Comparison of ENCODE assay signal across 21 cellular contexts in genomic region chr4:94766856-94767255, GRCh38. TPM values are rescaled to one million over a fixed set of nuclear protein-coding genes. Genes with fewer than 3 reads are reported as not detected.
DNase-seq lines count a peak whose midpoint lies in the region; ATAC-seq, FAIRE-seq and TF ChIP-seq lines count a peak whose summit lies in the region.
"Had no signal": no experiment of that assay in that cellular context is flagged by ENCODE, and none has a peak within 500 bp of the region (broad histone marks: within the 10 kb centered on the region; RNA-seq: fewer than 3 reads in every experiment).

No MANE protein-coding gene starts in this region.

- H3K27me3 Mint-ChIP-seq in astrocyte (ENCODE audit: low read depth, unreplicated experiment) = no peaks in the 10 kb centered on the region

- H3K4me3 Mint-ChIP-seq in astrocyte (ENCODE audit: unreplicated experiment) = no peak overlapping the region
- H3K4me3 Mint-ChIP-seq: activated CD8-positive, alpha-beta T cell treated with anti-CD3 and anti-CD28 coated beads, Interleukin-2, amount 10 ng/mL, durations not matched to agents 7 days and 5 days; B cell; GM23338; immature natural killer cell had no signal

- H2AFZ ChIP-seq in astrocyte (ENCODE audit: low read depth, low read length) = no peak overlapping the region
- H2AFZ ChIP-seq: GM23338 had no signal

- H3K9me3 ChIP-seq in astrocyte (ENCODE audit: insufficient read depth, low read depth, low read length) = no peaks in the 10 kb centered on the region
- H3K9me3 ChIP-seq: body of pancreas, neutrophil, sigmoid colon, upper lobe of left lung had no signal

- H3K9me3 Mint-ChIP-seq in astrocyte (ENCODE audit: unreplicated experiment) = no peaks in the 10 kb centered on the region
- H3K9me3 Mint-ChIP-seq: activated T-helper 2 cell treated with anti-CD3 and anti-CD28 coated beads, Interferon-gamma antibody, Interleukin-2, Interleukin-4, amounts not matched to agents 10 μg/mL and 5 μg/mL and 100 μg/mL, durations not matched to agents 14 hours and 24 hours and 36 hours; GM23338 had no signal

- no peak overlapping the region for H3K9ac ChIP-seq in astrocyte (ENCODE audit: low read length)

- TF ChIP-seq CTCF in astrocyte (IDR thresholded peaks at IDR 0.05; ENCODE audit: insufficient read depth, low read depth, low read length) = no peak

- no peak overlapping the region for H3K4me3 ChIP-seq in astrocyte (ENCODE audit: insufficient read depth, low read depth, low read length)
- H3K4me3 ChIP-seq: body of pancreas, GM23338, sigmoid colon, upper lobe of left lung had no signal

- H4K20me1 ChIP-seq in astrocyte (ENCODE audit: insufficient read depth, low read length) = no peaks in the 10 kb centered on the region

- H3K27ac ChIP-seq in astrocyte (ENCODE audit: low read depth, low read length) = no peak overlapping the region
- H3K27ac ChIP-seq in substantia nigra (ENCODE audit: low read depth, low read length, poor library complexity, severe bottlenecking) = no peak overlapping the region
- H3K27ac ChIP-seq: body of pancreas, neutrophil, sigmoid colon, upper lobe of left lung had no signal

- H3K27me3 ChIP-seq in astrocyte (ENCODE audit: insufficient read depth, low read length) = no peaks in the 10 kb centered on the region
- H3K27me3 ChIP-seq: body of pancreas, sigmoid colon, upper lobe of left lung had no signal

- DNase-seq in DMS 273 (lab: John Stamatoyannopoulos, UW; ENCODE audit: unreplicated experiment) (peak; percentile 88), astrocyte (ENCODE audit: low read depth) (peak; percentile 73), iris pigment epithelial cell (ENCODE audit: low read depth) (peak; percentile 51), left ventricle myocardium superior (no peak), substantia nigra (lab: John Stamatoyannopoulos, UW) (no peak)
- DNase-seq: activated CD8-positive, alpha-beta T cell treated with anti-CD3 and anti-CD28 coated beads, Interleukin-2, amount 10 ng/mL, durations not matched to agents 7 days and 5 days; body of pancreas; effector CD4-positive, alpha-beta T cell; immature natural killer cell; midbrain; NCI-H1436; sigmoid colon; upper lobe of left lung had no signal

- peak overlapping the region; percentile 9 for H3K27ac Mint-ChIP-seq in astrocyte (ENCODE audit: unreplicated experiment)
- H3K27ac Mint-ChIP-seq: activated CD8-positive, alpha-beta T cell treated with anti-CD3 and anti-CD28 coated beads, Interleukin-2, amount 10 ng/mL, durations not matched to agents 7 days and 5 days; activated T-helper 2 cell treated with anti-CD3 and anti-CD28 coated beads, Interferon-gamma antibody, Interleukin-2, Interleukin-4, amounts not matched to agents 10 μg/mL and 5 μg/mL and 100 μg/mL, durations not matched to agents 14 hours and 24 hours and 36 hours; B cell; GM23338; immature natural killer cell had no signal

- H3K79me2 ChIP-seq in astrocyte (ENCODE audit: insufficient read depth, low read length) = no peaks in the 10 kb centered on the region

- peaks cover 9% of the 10 kb centered on the region for H3K4me1 Mint-ChIP-seq in astrocyte (ENCODE audit: low read depth, unreplicated experiment)
- H3K4me1 Mint-ChIP-seq: B cell, immature natural killer cell had no signal

- H3K4me2 ChIP-seq in astrocyte (ENCODE audit: low read length) = peak overlapping the region; percentile 6
- H3K4me2 ChIP-seq: GM23338 had no signal

- ATAC-seq in GM21367 (IDR thresholded peaks at IDR 0.05; ENCODE audit: unreplicated experiment) = no peak
- no peak for ATAC-seq in left ventricle myocardium superior
- ATAC-seq in GM19467 (IDR thresholded peaks at IDR 0.05; ENCODE audit: unreplicated experiment) = no peak
- ATAC-seq: activated CD8-positive, alpha-beta T cell treated with anti-CD3 and anti-CD28 coated beads, Interleukin-2, amount 10 ng/mL, durations not matched to agents 7 days and 5 days; body of pancreas; GM23338 had no signal

- no peaks in the 10 kb centered on the region for H3K36me3 ChIP-seq in astrocyte (ENCODE audit: insufficient read depth, low read length)
- H3K36me3 ChIP-seq: neutrophil, sigmoid colon, upper lobe of left lung had no signal

- no peak for FAIRE-seq in astrocyte (lab: Jason Lieb, UNC)
- FAIRE-seq: frontal cortex had no signal

- no peak for TF ChIP-seq EP300 in Ishikawa (IDR thresholded peaks at IDR 0.05; ENCODE audit: borderline replicate concordance)

- no peaks in the 10 kb centered on the region for H3K36me3 Mint-ChIP-seq in astrocyte (ENCODE audit: low read depth, unreplicated experiment)
- H3K36me3 Mint-ChIP-seq: immature natural killer cell had no signal

- intact Hi-C loops in left ventricle myocardium superior (cut with micrococcal nuclease) = no loop called here

- TF ChIP-seq RAD21 in Ishikawa (IDR thresholded peaks at IDR 0.05; ENCODE audit: low read depth) = no peak

- no peaks in the 10 kb centered on the region for H3K4me1 ChIP-seq in astrocyte (ENCODE audit: insufficient read depth, low read length)
- H3K4me1 ChIP-seq: body of pancreas, sigmoid colon, upper lobe of left lung had no signal

TF ChIP-seq in Ishikawa, 13 proteins besides CTCF, POLR2A, EP300 and RAD21:
- no peak for TF ChIP-seq EGR1 (IDR thresholded peaks at IDR 0.05)
- no peak for TF ChIP-seq MAX (IDR thresholded peaks at IDR 0.05)
- 0 out of 2 replicates have a peak, but pooled peaks have one; percentile 14 for TF ChIP-seq CEBPB (IDR thresholded peaks at IDR 0.05)

RNA-seq across cellular contexts. Expression of gene BMPR1B, which starts 9.1 kb away (rescaled TPM):
- total RNA-seq in astrocyte (12.1 and 14.1 TPM in 2 replicates), left ventricle myocardium superior (1.8 TPM)
- total RNA-seq: activated CD8-positive, alpha-beta T cell treated with anti-CD3 and anti-CD28 coated beads, Interleukin-2, amount 10 ng/mL, durations not matched to agents 7 days and 5 days; activated T-helper 2 cell treated with anti-CD3 and anti-CD28 coated beads, Interferon-gamma antibody, Interleukin-2, Interleukin-4, amounts not matched to agents 10 μg/mL and 5 μg/mL and 100 μg/mL, durations not matched to agents 14 hours and 24 hours and 36 hours; B cell had no signal

Comparison
In these comparisons a context has a peak if more than half of its experiments do, and no peak if none do; other contexts are left out.
1. DNase-seq: peak in DMS 273 (single experiment), astrocyte (single experiment) and iris pigment epithelial cell (single experiment); none in left ventricle myocardium superior (single experiment) and substantia nigra (0 of 49).